10 cellular contexts compared by ENCODE assay signal in genomic region chr14:92549853-92550244, GRCh38. TPM values are rescaled to one million over a fixed set of nuclear protein-coding genes. Genes with fewer than 3 reads are reported as not detected.
DNase-seq lines count a peak whose midpoint lies in the region; ATAC-seq and TF ChIP-seq lines count a peak whose summit lies in the region.
"Had no signal": no experiment of that assay in that cellular context is flagged by ENCODE, and none has a peak within 500 bp of the region (broad histone marks: within the 10 kb centered on the region; RNA-seq: fewer than 3 reads in every experiment).

No MANE protein-coding gene starts in this region.

- H3K9me3 Mint-ChIP-seq in natural killer cell treated with Interleukin-12 subunit alpha and Interleukin-12 subunit beta and Interleukin-15 and Interleukin-18, amount 100 ng/mL, for 72 hours: no peaks in the 10 kb centered on the region
- no peaks in the 10 kb centered on the region for H3K9me3 Mint-ChIP-seq in CD8-positive, alpha-beta memory T cell

- peaks cover 29 to 48% (median 36%) of the 10 kb centered on the region in 4 donors for H3K4me1 ChIP-seq in esophagus muscularis mucosa
- H3K4me1 ChIP-seq in CD8-positive, alpha-beta memory T cell (ENCODE audit: insufficient read depth, low read length): peaks cover 17% of the 10 kb centered on the region

- H3K27me3 ChIP-seq in esophagus muscularis mucosa: no peaks in the 10 kb centered on the region
- no peaks in the 10 kb centered on the region for H3K27me3 ChIP-seq in CD8-positive, alpha-beta memory T cell (ENCODE audit: insufficient read depth, low read length, poor library complexity, severe bottlenecking)

- H3K36me3 Mint-ChIP-seq in natural killer cell treated with Interleukin-12 subunit alpha and Interleukin-12 subunit beta and Interleukin-15 and Interleukin-18, amount 100 ng/mL, for 72 hours: peaks cover 9% of the 10 kb centered on the region
- peaks cover 0 to 8% (median 3%) of the 10 kb centered on the region in 3 donors for H3K36me3 Mint-ChIP-seq in CD8-positive, alpha-beta memory T cell

- POLR2A ChIA-PET in CD8-positive, alpha-beta memory T cell (lab: Charles Lee): no interaction called here

- ATAC-seq in natural killer cell treated with Interleukin-12 subunit alpha and Interleukin-12 subunit beta and Interleukin-15 and Interleukin-18, amount 100 ng/mL, for 72 hours: peak; percentile 57 to 62
- no peak for ATAC-seq in GM19467 (IDR thresholded peaks at IDR 0.05; ENCODE audit: unreplicated experiment)
- no peak for ATAC-seq in HG03108 (IDR thresholded peaks at IDR 0.05; ENCODE audit: unreplicated experiment)

- 19% methylated on average over 7 of the region's 7 CpGs for WGBS in esophagus muscularis mucosa

- H3K4me1 Mint-ChIP-seq in natural killer cell treated with Interleukin-12 subunit alpha and Interleukin-12 subunit beta and Interleukin-15 and Interleukin-18, amount 100 ng/mL, for 72 hours (ENCODE audit: low read depth in 2 of 2): peaks cover 67 to 72% of the 10 kb centered on the region in 2 donors
- peaks cover 31 to 63% (median 46%) of the 10 kb centered on the region in 3 donors for H3K4me1 Mint-ChIP-seq in CD8-positive, alpha-beta memory T cell

- H3K9me3 ChIP-seq in esophagus muscularis mucosa: no peaks in the 10 kb centered on the region
- no peaks in the 10 kb centered on the region for H3K9me3 ChIP-seq in CD8-positive, alpha-beta memory T cell (ENCODE audit: low read length)

- peak overlapping the region; percentile 83 to 91 for H3K27ac Mint-ChIP-seq in natural killer cell treated with Interleukin-12 subunit alpha and Interleukin-12 subunit beta and Interleukin-15 and Interleukin-18, amount 100 ng/mL, for 72 hours
- H3K27ac Mint-ChIP-seq in CD8-positive, alpha-beta memory T cell: peak overlapping the region in 3 of 8 donors; percentile 27 to 84 (median 43)

- H3K36me3 ChIP-seq in esophagus muscularis mucosa: no peaks in the 10 kb centered on the region
- H3K36me3 ChIP-seq in CD8-positive, alpha-beta memory T cell (ENCODE audit: insufficient read depth, low read length): no peaks in the 10 kb centered on the region

- no peaks in the 10 kb centered on the region for H3K27me3 Mint-ChIP-seq in natural killer cell treated with Interleukin-12 subunit alpha and Interleukin-12 subunit beta and Interleukin-15 and Interleukin-18, amount 100 ng/mL, for 72 hours
- H3K27me3 Mint-ChIP-seq in CD8-positive, alpha-beta memory T cell: peaks cover 0 to 2% of the 10 kb centered on the region in 2 donors

- no peak for TF ChIP-seq EP300 in esophagus muscularis mucosa (IDR thresholded peaks at IDR 0.05)

- no peak for TF ChIP-seq POLR2A in esophagus muscularis mucosa (IDR thresholded peaks at IDR 0.05; ENCODE audit: low read depth)

- CTCF ChIA-PET in CD8-positive, alpha-beta memory T cell (lab: Charles Lee): interaction anchor here (1.3 to 1.9 kb wide), 5 partner anchors 9 to 206 kb away, joined by 3 to 8 read pairs (median 5); no protein-coding TSS in a partner anchor

- peak overlapping the region; percentile 46 to 69 (median 57) for H3K27ac ChIP-seq in esophagus muscularis mucosa (replicated peaks in 1 of 4)
- no peak overlapping the region for H3K27ac ChIP-seq in CD8-positive, alpha-beta memory T cell (ENCODE audit: low read depth, low read length)

- peak overlapping the region; percentile 82 for H3K4me3 Mint-ChIP-seq in natural killer cell treated with Interleukin-12 subunit alpha and Interleukin-12 subunit beta and Interleukin-15 and Interleukin-18, amount 100 ng/mL, for 72 hours
- peak overlapping the region in 1 of 7 donors; percentile 22 for H3K4me3 Mint-ChIP-seq in CD8-positive, alpha-beta memory T cell

- peak; percentile 40 for DNase-seq in Ammon's horn (ENCODE audit: low spot score)
- peak; percentile 49 for DNase-seq in Kasumi-1 (lab: John Stamatoyannopoulos, UW)
- DNase-seq in esophagus muscularis mucosa (ENCODE audit: extremely low spot score): no peak
- DNase-seq in natural killer cell treated with Interleukin-12 subunit alpha and Interleukin-12 subunit beta and Interleukin-15 and Interleukin-18, amount 100 ng/mL, for 72 hours (ENCODE audit: low spot score): peak; percentile 71
- DNase-seq in CD8-positive, alpha-beta memory T cell: no peak
- no peak for DNase-seq in DMS79 (lab: John Stamatoyannopoulos, UW)
- DNase-seq: amniotic stem cell, NCI-H774 had no signal

- no peak overlapping the region for H3K4me3 ChIP-seq in esophagus muscularis mucosa
- H3K4me3 ChIP-seq in CD8-positive, alpha-beta memory T cell (ENCODE audit: low read length): no peak overlapping the region

- TF ChIP-seq CTCF in esophagus muscularis mucosa (IDR thresholded peaks at IDR 0.05): no peak

- intact Hi-C loops in esophagus muscularis mucosa (cut with DNase I): no loop called here

RNA-seq across cellular contexts. Expression of gene RIN3, which starts 36.3 kb away (rescaled TPM):
- total RNA-seq in esophagus muscularis mucosa: 10 to 100 TPM; 10.6 to 20.0 (median 13.1) TPM
- total RNA-seq in natural killer cell treated with Interleukin-12 subunit alpha and Interleukin-12 subunit beta and Interleukin-15 and Interleukin-18, amount 100 ng/mL, for 72 hours: 100 to 1,000 TPM; 151 to 202 TPM
- total RNA-seq in CD8-positive, alpha-beta memory T cell: 10 to 100 TPM; 46.0 to 47.4 TPM
- polyA plus RNA-seq in CD8-positive, alpha-beta memory T cell: 31.9 TPM

Comparison
In these comparisons a context has a peak if more than half of its experiments do, and no peak if none do; other contexts are left out.
1. DNase-seq: peak in Ammon's horn (single experiment), Kasumi-1 (2 of 2) and natural killer cell treated with Interleukin-12 subunit alpha and Interleukin-12 subunit beta and Interleukin-15 and Interleukin-18, amount 100 ng/mL, for 72 hours (single experiment); none in esophagus muscularis mucosa (single experiment), CD8-positive, alpha-beta memory T cell (0 of 5) and DMS79 (single experiment).
2. ATAC-seq: peak in natural killer cell treated with Interleukin-12 subunit alpha and Interleukin-12 subunit beta and Interleukin-15 and Interleukin-18, amount 100 ng/mL, for 72 hours (2 of 2); none in GM19467 (single experiment) and HG03108 (single experiment).